In the genomic region with DNA sequence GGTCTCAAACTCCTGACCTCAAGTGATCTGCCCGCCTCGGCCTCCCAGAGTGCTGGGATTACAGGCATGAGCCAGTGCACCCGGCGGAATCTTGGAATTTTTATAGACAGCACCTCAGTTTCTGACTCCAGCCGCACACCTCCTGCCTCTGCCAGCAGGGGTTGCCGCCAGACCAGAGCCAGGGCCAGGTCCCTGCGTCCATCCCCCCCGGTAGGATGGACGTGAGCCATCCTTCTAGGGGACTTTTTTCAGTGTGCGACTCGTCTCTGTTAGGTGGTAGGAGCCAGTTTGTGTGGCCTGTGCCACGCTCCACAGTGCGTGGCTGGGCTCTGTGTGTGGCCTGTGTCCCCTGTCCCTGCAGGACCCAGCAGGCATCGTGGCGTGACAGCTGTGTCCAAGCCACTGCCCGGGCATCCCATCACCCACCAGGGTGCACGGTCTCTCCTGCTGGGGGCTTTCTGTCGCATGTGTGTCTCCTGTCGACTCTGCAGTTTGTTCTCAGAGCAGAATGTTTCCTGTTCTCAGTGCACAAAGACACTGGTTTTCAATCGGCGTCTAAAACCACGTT, we compare ENCODE assay signal across 28 cellular contexts. TPM values are rescaled to one million over a fixed set of nuclear protein-coding genes. Genes with fewer than 3 reads are reported as not detected.
DNase-seq lines count a peak whose midpoint lies in the region; ATAC-seq and TF ChIP-seq lines count a peak whose summit lies in the region.
"Had no signal": no experiment of that assay in that cellular context is flagged by ENCODE, and none has a peak within 500 bp of the region (broad histone marks: within the 10 kb centered on the region; RNA-seq: fewer than 3 reads in every experiment).

No MANE protein-coding gene starts in this region.

- H3K4me2 ChIP-seq in neuronal stem cell (ENCODE audit: insufficient read depth, low read length, poor library complexity, severe bottlenecking) = no peak overlapping the region
- H3K4me2 ChIP-seq: KMS-11 had no signal

- TF ChIP-seq CTCF in heart left ventricle (IDR thresholded peaks at IDR 0.05) (no peak), VCaP (conservative IDR thresholded peaks at IDR 0.05) (peak; percentile 19; the same call in 1 of the 2 replicates), choroid plexus epithelial cell (conservative IDR thresholded peaks at IDR 0.05; ENCODE audit: low read depth, low read length) (peak; percentile 21), adrenal gland (IDR thresholded peaks at IDR 0.05) (no peak)

- no peak overlapping the region for H3K27ac ChIP-seq in right cardiac atrium (ENCODE audit: low read length)
- H3K27ac ChIP-seq in heart left ventricle = no peak overlapping the region
- no peak overlapping the region for H3K27ac ChIP-seq in VCaP
- no peak overlapping the region for H3K27ac ChIP-seq in neuronal stem cell (replicated peaks; ENCODE audit: low read length)
- no peak overlapping the region for H3K27ac ChIP-seq in adrenal gland
- H3K27ac ChIP-seq: GM23248, KMS-11, Peyer's patch, SJCRH30 had no signal

- intact Hi-C loops in right cardiac atrium (cut with DNase I) (no loop called here), heart left ventricle (cut with DNase I) (no loop called here), adrenal gland (cut with DNase I) (no loop called here)

- H3K79me1 ChIP-seq in neuronal stem cell (ENCODE audit: low read depth, low read length) = no peaks in the 10 kb centered on the region

- no peak overlapping the region for H4K91ac ChIP-seq in neuronal stem cell (ENCODE audit: low read depth, low read length, poor library complexity)

- H2BK120ac ChIP-seq in neuronal stem cell (ENCODE audit: low read depth, low read length) = no peak overlapping the region

- H3K23ac ChIP-seq in neuronal stem cell (ENCODE audit: low read depth, low read length, poor library complexity) = no peak overlapping the region

- TF ChIP-seq POLR2A in heart left ventricle (IDR thresholded peaks at IDR 0.05) (no peak), adrenal gland (IDR thresholded peaks at IDR 0.05) (no peak)

- H3K36me3 ChIP-seq in heart left ventricle = peaks cover 0 to 71% (median 31%) of the 10 kb centered on the region in 9 donors
- peaks cover 11 to 50% of the 10 kb centered on the region in 2 donors for H3K36me3 ChIP-seq in neuronal stem cell (replicated peaks in 1 of 2; ENCODE audit: control insufficient read depth in 2 of 2, insufficient read depth in 2 of 2, low read length in 2 of 2)
- H3K36me3 ChIP-seq in adrenal gland (replicated peaks in 1 of 2) = peaks cover 0 to 40% of the 10 kb centered on the region in 2 donors
- H3K36me3 ChIP-seq: SJCRH30 had no signal

- ATAC-seq in right cardiac atrium (no peak), heart left ventricle (no peak), GM19395 (IDR thresholded peaks at IDR 0.05; ENCODE audit: unreplicated experiment) (no peak)

- H4K8ac ChIP-seq in neuronal stem cell (ENCODE audit: low read depth, low read length) = no peak overlapping the region

- no peak overlapping the region for H2AK5ac ChIP-seq in neuronal stem cell (ENCODE audit: low read depth, low read length)

- H3K9me3 ChIP-seq in right cardiac atrium (ENCODE audit: control insufficient read depth, low read length) (no peaks in the 10 kb centered on the region), heart left ventricle (peaks cover 0 to 4% (median 0%) of the 10 kb centered on the region in 12 donors), neuronal stem cell (replicated peaks in 1 of 2; ENCODE audit: control insufficient read depth in 2 of 2, insufficient read depth in 1 of 2, low read depth in 1 of 2, low read length in 2 of 2) (peaks cover 2 to 5% of the 10 kb centered on the region in 2 donors), adrenal gland (replicated peaks in 1 of 3) (no peaks in the 10 kb centered on the region)
- H3K9me3 ChIP-seq: BE2C, Peyer's patch, SJCRH30 had no signal

- peak overlapping the region; percentile 66 for H3K9ac ChIP-seq in neuronal stem cell (ENCODE audit: low read depth, low read length, poor library complexity)
- H3K9ac ChIP-seq: GM23248, KMS-11 had no signal

- H3K27me3 ChIP-seq in right cardiac atrium (ENCODE audit: control insufficient read depth, insufficient read depth) (no peaks in the 10 kb centered on the region), heart left ventricle (no peaks in the 10 kb centered on the region), neuronal stem cell (ENCODE audit: control insufficient read depth in 3 of 3, insufficient read depth in 3 of 3, low read depth in 1 of 3, low read length in 3 of 3) (no peaks in the 10 kb centered on the region), adrenal gland (no peaks in the 10 kb centered on the region)
- H3K27me3 ChIP-seq: BE2C, Peyer's patch, SJCRH30 had no signal

- no peak overlapping the region for H2AFZ ChIP-seq in neuronal stem cell (ENCODE audit: low read length)
- H2AFZ ChIP-seq: GM23248 had no signal

- no peak overlapping the region for H3K4ac ChIP-seq in neuronal stem cell (ENCODE audit: low read length)

- DNase-seq in right cardiac atrium (peak in 2 of 3 donors; percentile 25 to 48), heart left ventricle (no peak), choroid plexus epithelial cell (ENCODE audit: low read depth) (no peak), neuronal stem cell (ENCODE audit: low spot score) (no peak), adrenal gland (no peak), NCI-H446 (lab: John Stamatoyannopoulos, UW) (no peak)
- DNase-seq: 8988T; ACHN; BE2C; CD8-positive, alpha-beta memory T cell; DMS 273 treated with DMSO at 0.1 percent for 48 hours; DMS79; EL; GDM1; GM23248; H7; MM.1S; NCI-H1417; NCI-H1694 treated with DMSO at 0.1 percent for 48 hours; NCI-H2081; NCI-H2227 treated with DMSO at 0.1 percent for 48 hours; NCI-H510A; NCI-H69; Peyer's patch; SJCRH30 had no signal

- H3K4me1 ChIP-seq in right cardiac atrium (ENCODE audit: control insufficient read depth, insufficient read depth, low read length) (no peaks in the 10 kb centered on the region), heart left ventricle (peaks cover 0 to 21% (median 0%) of the 10 kb centered on the region in 12 donors), neuronal stem cell (ENCODE audit: control insufficient read depth in 2 of 2, insufficient read depth in 1 of 2, low read depth in 1 of 2, low read length in 2 of 2) (peaks cover 0 to 2% of the 10 kb centered on the region in 2 donors), adrenal gland (replicated peaks in 1 of 2) (peaks cover 6 to 21% of the 10 kb centered on the region in 2 donors)
- H3K4me1 ChIP-seq: BE2C, Peyer's patch had no signal

- peak overlapping the region; percentile 47 for H3K14ac ChIP-seq in neuronal stem cell (ENCODE audit: low read length)

- no peak overlapping the region for H2BK5ac ChIP-seq in neuronal stem cell (ENCODE audit: low read length)

- 93% methylated on average over 22 of the region's 22 CpGs for WGBS in right cardiac atrium
- WGBS in heart left ventricle, 4 donors = 88 to 92% (median 89%) methylated on average over 22 of the region's 22 CpGs
- no CpG with 5 or more reads among the region's 22 CpGs for WGBS in neuronal stem cell (ENCODE audit: extremely low coverage in 2 of 2, insufficient read length in 2 of 2, insufficient replicate concordance in 1 of 2), 2 donors
- 89 to 95% (median 94%) methylated on average over 15 to 22 of the region's 22 CpGs for WGBS in adrenal gland, 4 donors

- no peak overlapping the region for H2BK15ac ChIP-seq in neuronal stem cell (ENCODE audit: low read length)

- H3K4me3 ChIP-seq in right cardiac atrium (ENCODE audit: low read length) (no peak overlapping the region), heart left ventricle (no peak overlapping the region), choroid plexus epithelial cell (ENCODE audit: low read depth, low read length) (no peak overlapping the region), neuronal stem cell (ENCODE audit: low read length in 2 of 2) (no peak overlapping the region), adrenal gland (no peak overlapping the region)
- H3K4me3 ChIP-seq: GM23248, Peyer's patch, SJCRH30 had no signal

- H2BK12ac ChIP-seq in neuronal stem cell (ENCODE audit: low read length) = no peak overlapping the region

- no peak overlapping the region for H3K18ac ChIP-seq in neuronal stem cell (ENCODE audit: low read length)

RNA-seq across cellular contexts. Expression of a gene that starts 15.6 kb away (rescaled TPM):
- total RNA-seq in right cardiac atrium = 10 to 100 TPM; 28.6 to 36.2 (median 31.8) TPM
- 57.5 TPM for polyA plus RNA-seq in right cardiac atrium
- total RNA-seq in heart left ventricle = 10 to 100 TPM in 8 of 9 donors, 1 to 10 TPM in 1; 7.8 to 77.0 (median 35.9) TPM
- polyA plus RNA-seq in heart left ventricle = 10 to 100 TPM; 36.1 to 72.8 TPM
- polyA plus RNA-seq in neuronal stem cell (2013, experiment 1 of 2) = 86.0 TPM
- polyA plus RNA-seq in neuronal stem cell (2013, experiment 2 of 2) = 88.8 TPM
- total RNA-seq in adrenal gland = 10 to 100 TPM in 7 of 8 donors, 1 to 10 TPM in 1; 9.5 to 72.0 (median 39.4) TPM
- polyA plus RNA-seq in adrenal gland = 100 to 1,000 TPM; 116 to 143 (median 127) TPM

RNA-seq across cellular contexts. Expression of a gene that starts 28.9 kb away (rescaled TPM):
- 10 to 100 TPM in 3 of 4 donors, 1 to 10 TPM in 1; 9.6 to 12.9 (median 11.1) TPM for total RNA-seq in right cardiac atrium
- 7.2 TPM for polyA plus RNA-seq in right cardiac atrium
- total RNA-seq in heart left ventricle = 10 to 100 TPM in 4 of 9 donors, 1 to 10 TPM in 5; 6.0 to 15.6 (median 9.8) TPM
- 10 to 100 TPM in 1 of 2 donors, 1 to 10 TPM in 1; 6.7 to 13.9 TPM for polyA plus RNA-seq in heart left ventricle
- polyA plus RNA-seq in neuronal stem cell (2013, experiment 1 of 2) = 18.5 TPM
- polyA plus RNA-seq in neuronal stem cell (2013, experiment 2 of 2) = 19.3 TPM
- total RNA-seq in adrenal gland = 10 to 100 TPM; 12.8 to 24.6 (median 19.8) TPM
- 10 to 100 TPM; 16.5 to 29.8 (median 22.9) TPM for polyA plus RNA-seq in adrenal gland

RNA-seq across cellular contexts. Expression of a gene that starts 41.5 kb away (rescaled TPM):
- total RNA-seq in right cardiac atrium (100 to 1,000 TPM in 1 of 4 donors, 10 to 100 TPM in 3; 74.9 to 102 (median 83.5) TPM), heart left ventricle (100 to 1,000 TPM in 1 of 9 donors, 10 to 100 TPM in 8; 46.5 to 105 (median 79.7) TPM), adrenal gland (100 to 1,000 TPM in 5 of 8 donors, 10 to 100 TPM in 3; 75.3 to 202 (median 123) TPM)
- polyA plus RNA-seq in right cardiac atrium (53.3 TPM), heart left ventricle (10 to 100 TPM; 48.0 to 94.5 TPM), adrenal gland (10 to 100 TPM; 76.8 to 98.0 (median 92.5) TPM)
- polyA plus RNA-seq in neuronal stem cell (2013, experiment 1 of 2) = 29.4 TPM
- 26.2 TPM for polyA plus RNA-seq in neuronal stem cell (2013, experiment 2 of 2)

Comparison
In these comparisons a context has a peak if more than half of its experiments do, and no peak if none do; other contexts are left out.
1. DNase-seq: peak in right cardiac atrium (2 of 3); none in heart left ventricle (0 of 5), choroid plexus epithelial cell (single experiment), neuronal stem cell (single experiment), adrenal gland (0 of 7) and NCI-H446 (0 of 2).
2. CTCF ChIP-seq: peak in VCaP (single experiment) and choroid plexus epithelial cell (single experiment); none in heart left ventricle (0 of 12) and adrenal gland (0 of 6).